8 cellular contexts compared by ENCODE assay signal in the genomic region with DNA sequence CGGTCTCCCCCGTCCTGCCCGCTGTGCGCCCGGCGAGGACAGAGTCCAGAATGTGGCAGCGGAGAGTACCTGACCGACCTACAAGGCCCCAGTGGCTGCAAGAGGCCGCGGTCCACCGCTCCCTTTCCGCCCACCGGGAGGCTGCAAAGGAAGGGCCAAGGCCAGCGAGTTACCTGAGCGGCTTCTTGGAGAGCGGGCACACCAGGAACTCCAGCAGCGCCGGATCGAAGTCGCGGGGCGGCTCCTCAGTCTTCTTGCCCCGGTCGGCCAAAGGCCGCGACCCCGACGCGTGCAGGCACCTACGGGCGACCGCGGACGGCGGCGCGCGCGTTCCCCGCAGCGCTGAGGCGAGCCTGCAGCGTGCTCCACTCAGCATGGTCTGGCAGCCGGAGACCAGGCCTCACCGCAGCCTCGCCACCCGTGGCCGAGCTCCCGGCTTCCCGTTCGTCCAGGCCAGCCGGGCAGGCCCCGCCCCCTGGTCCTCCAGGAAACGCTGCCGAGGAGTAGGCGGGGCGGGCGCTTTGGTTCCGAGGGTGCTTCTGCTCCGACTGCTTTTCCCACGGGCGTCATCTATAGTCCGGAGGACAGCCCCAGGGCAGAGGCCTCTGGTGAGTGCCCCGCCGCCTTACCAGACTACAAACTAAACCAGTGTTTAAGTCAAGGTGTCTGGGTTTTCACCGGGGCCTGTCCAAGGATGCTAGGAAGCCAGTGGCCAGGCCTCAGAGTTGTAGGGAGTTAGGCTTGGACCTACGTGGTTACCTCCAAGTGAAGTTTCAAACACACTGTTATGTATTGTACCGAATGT. TPM values are rescaled to one million over a fixed set of nuclear protein-coding genes. Genes with fewer than 3 reads are reported as not detected.
DNase-seq lines count a peak whose midpoint lies in the region; TF ChIP-seq lines count a peak whose summit lies in the region.

A gene with protein sequence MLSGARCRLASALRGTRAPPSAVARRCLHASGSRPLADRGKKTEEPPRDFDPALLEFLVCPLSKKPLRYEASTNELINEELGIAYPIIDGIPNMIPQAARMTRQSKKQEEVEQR (minus strand): TSS at position 452 of the 805 bp plus-strand sequence. CDS start 76 bp downstream, at position 376.

- H3K27ac Mint-ChIP-seq in neural crest cell (ENCODE audit: unreplicated experiment): peak within 1 kb of the TSS; percentile 96

- peaks cover 18% of the 10 kb centered on the region for H3K4me1 ChIP-seq in MM.1S (ENCODE audit: low read length)
- H3K4me1 ChIP-seq in stomach smooth muscle (ENCODE audit: control insufficient read depth, insufficient read depth, low read length): peaks cover 9% of the 10 kb centered on the region

- H4K20me1 ChIP-seq in MM.1S (ENCODE audit: insufficient read depth, low read length): no peaks in the 10 kb centered on the region; the same call in 1 of the 2 replicates

- H3K9me3 ChIP-seq in MM.1S (replicated peaks; ENCODE audit: insufficient read depth, low read length): no peaks in the 10 kb centered on the region
- no peaks in the 10 kb centered on the region for H3K9me3 ChIP-seq in stomach smooth muscle (ENCODE audit: control insufficient read depth in 2 of 2, low read length in 2 of 2)

- DNase-seq in GDM1 (lab: John Stamatoyannopoulos, UW) (peak; percentile 86), HCEC 1CT (peak; percentile 86), MM.1S (peak; percentile 94), SIG-M5 treated with dmso at 0.1 percent for 504 hours (lab: John Stamatoyannopoulos, UW; ENCODE audit: unreplicated experiment) (peak; percentile 83), foreskin fibroblast (peak; percentile 94 to 98), neural crest cell (ENCODE audit: low read depth, low spot score) (peak; percentile 88)
- peak; percentile 52 for DNase-seq in activated gamma-delta T cell treated with anti-CD3 and anti-CD28 coated beads, Interleukin-2, amount 50 U/mL, for 16 hours (ENCODE audit: low read depth)

- peak within 1 kb of the TSS; percentile 70; the same call in 1 of the 2 replicates for H3K27ac ChIP-seq in MM.1S (ENCODE audit: low read length)
- H3K27ac ChIP-seq in stomach smooth muscle (ENCODE audit: low read length): peak within 1 kb of the TSS; percentile 83

- H3K4me2 ChIP-seq in MM.1S (ENCODE audit: low read depth, low read length): peak within 1 kb of the TSS; percentile 68

- H3F3A ChIP-seq in MM.1S (ENCODE audit: insufficient read depth, low read length): peaks cover 11% of the 10 kb centered on the region

- no peaks in the 10 kb centered on the region for H3K27me3 ChIP-seq in MM.1S (replicated peaks; ENCODE audit: insufficient read depth, low read length)
- no peaks in the 10 kb centered on the region for H3K27me3 ChIP-seq in stomach smooth muscle (ENCODE audit: control insufficient read depth in 1 of 2, insufficient read depth in 2 of 2, low read length in 2 of 2)

- peak within 1 kb of the TSS; percentile 80 for H2AFZ ChIP-seq in MM.1S (ENCODE audit: low read length)

- no peak for TF ChIP-seq CTCF in MM.1S (IDR thresholded peaks at IDR 0.05; ENCODE audit: low read length)
- TF ChIP-seq CTCF in foreskin fibroblast (IDR thresholded peaks at IDR 0.05; ENCODE audit: low read depth, low read length): no peak
- TF ChIP-seq CTCF in neural crest cell (conservative IDR thresholded peaks at IDR 0.05): peak; percentile 21

- no peaks in the 10 kb centered on the region for H3K27me3 Mint-ChIP-seq in neural crest cell (ENCODE audit: low read depth)

- H3K36me3 Mint-ChIP-seq in neural crest cell (ENCODE audit: low read depth): peaks cover 5% of the 10 kb centered on the region

- H3K9me2 ChIP-seq in MM.1S (replicated peaks; ENCODE audit: insufficient read depth, low read length): no peaks in the 10 kb centered on the region

- peaks cover 27% of the 10 kb centered on the region for H3K4me1 Mint-ChIP-seq in neural crest cell

- no peaks in the 10 kb centered on the region for H3K9me3 Mint-ChIP-seq in neural crest cell

- peak within 1 kb of the TSS; percentile 99 for H3K4me3 Mint-ChIP-seq in neural crest cell

- H3K9ac ChIP-seq in MM.1S (ENCODE audit: low read length) (peak within 1 kb of the TSS; percentile 91), stomach smooth muscle (ENCODE audit: low read length in 2 of 2) (peak within 1 kb of the TSS; percentile 86 to 91)

- peaks cover 30% of the 10 kb centered on the region for H3K79me2 ChIP-seq in MM.1S (ENCODE audit: low read length)

- H3K4me3 ChIP-seq in MM.1S (ENCODE audit: low read length) (peak within 1 kb of the TSS; percentile 89), foreskin fibroblast (ENCODE audit: low read depth in 1 of 2, low read length in 2 of 2) (peak within 1 kb of the TSS; percentile 73 to 88), stomach smooth muscle (ENCODE audit: low read length in 2 of 2) (peak within 1 kb of the TSS; percentile 79 to 89)

- H3K36me3 ChIP-seq in MM.1S (replicated peaks; ENCODE audit: insufficient read depth, low read length): no peaks in the 10 kb centered on the region; the same call in 1 of the 2 replicates
- peaks cover 2 to 10% of the 10 kb centered on the region in 2 donors for H3K36me3 ChIP-seq in stomach smooth muscle (ENCODE audit: control insufficient read depth in 2 of 2, insufficient read depth in 2 of 2, low read length in 2 of 2)

RNA-seq across cellular contexts. Expression of the gene that starts here (rescaled TPM):
- 61.3 and 64.3 TPM in 2 replicates for total RNA-seq in neural crest cell

Comparison
In these comparisons a context has a peak if more than half of its experiments do, and no peak if none do; other contexts are left out.
1. Peak in every context shown above with its lines: DNase-seq, H3K4me3 ChIP-seq and H3K27ac ChIP-seq.